In genomic region chr3:69031635-69032034, GRCh38 we compare ENCODE assay signal across 20 cellular contexts. TPM values are rescaled to one million over a fixed set of nuclear protein-coding genes. Genes with fewer than 3 reads are reported as not detected.
A peak's percentile ranks its signal among the peaks of the same experiment; 100 is the strongest.
DNase-seq lines count a peak whose midpoint lies in the region; ATAC-seq and TF ChIP-seq lines count a peak whose summit lies in the region.
"Had no signal": no experiment of that assay in that cellular context is flagged by ENCODE, and none has a peak within 500 bp of the region (broad histone marks: within the 10 kb centered on the region; RNA-seq: fewer than 3 reads in every experiment).

No MANE protein-coding gene starts in this region.

- no peaks in the 10 kb centered on the region for H3K9me3 Mint-ChIP-seq in activated T-cell treated with anti-CD3 and anti-CD28 coated beads, Interleukin-2, amount 50 U/mL, for 72 hours
- H3K9me3 Mint-ChIP-seq: CD14-positive monocyte had no signal

- DNase-seq in activated T-cell treated with anti-CD3 and anti-CD28 coated beads, Interleukin-2, amount 50 U/mL, for 72 hours, result no peak
- DNase-seq in activated T-cell treated with anti-CD3 and anti-CD28 coated beads, Interleukin-2, amount 50 U/mL, for 48 hours, result no peak
- peak; percentile 61 for DNase-seq in amniotic epithelial cell (ENCODE audit: low read depth)
- no peak for DNase-seq in foreskin keratinocyte
- DNase-seq in activated CD4-positive, alpha-beta T cell treated with anti-CD3 and anti-CD28 coated beads, Interleukin-2, amount 50 U/mL, for 4 hours, result no peak
- no peak for DNase-seq in SW 1271 (lab: John Stamatoyannopoulos, UW)
- DNase-seq in tibial artery, result no peak
- DNase-seq: DMS79, NCI-H1105, NCI-H2081, NCI-H2171 treated with DMSO at 0.1 percent for 48 hours, NCI-H446, NCI-H748 treated with DMSO at 0.1 percent for 48 hours, OCI-M1, RPMI8226, SIG-M5 had no signal

- no peak for ATAC-seq in activated T-cell treated with anti-CD3 and anti-CD28 coated beads, Interleukin-2, amount 50 U/mL, for 72 hours (replicated peaks in 1 of 2)
- no peak for ATAC-seq in foreskin keratinocyte
- ATAC-seq in GM18505 (IDR thresholded peaks at IDR 0.05; ENCODE audit: unreplicated experiment), result no peak
- ATAC-seq: HCT116 had no signal

- H3K36me3 ChIP-seq in tibial artery, result peaks cover 74 to 92% (median 79%) of the 10 kb centered on the region in 3 donors

- H3K27ac ChIP-seq in foreskin keratinocyte, result peak overlapping the region; percentile 97
- H3K27ac ChIP-seq in tibial artery, result no peak overlapping the region
- H3K27ac ChIP-seq: 22Rv1 had no signal

- intact Hi-C loops in tibial artery (cut with DNase I; ENCODE audit: low total_unique reads), result no loop called here

- no peaks in the 10 kb centered on the region for H3K27me3 Mint-ChIP-seq in activated T-cell treated with anti-CD3 and anti-CD28 coated beads, Interleukin-2, amount 50 U/mL, for 72 hours (ENCODE audit: low read depth)

- H3K4me3 ChIP-seq in tibial artery, result no peak overlapping the region

- H3K36me3 Mint-ChIP-seq in activated T-cell treated with anti-CD3 and anti-CD28 coated beads, Interleukin-2, amount 50 U/mL, for 72 hours (ENCODE audit: insufficient read depth in 2 of 2), result peaks cover 15 to 49% of the 10 kb centered on the region in 2 donors

- no peak overlapping the region for H3K4me3 Mint-ChIP-seq in activated T-cell treated with anti-CD3 and anti-CD28 coated beads, Interleukin-2, amount 50 U/mL, for 72 hours
- H3K4me3 Mint-ChIP-seq: CD14-positive monocyte had no signal

- H3K4me1 ChIP-seq in foreskin keratinocyte (peaks cover 25% of the 10 kb centered on the region), tibial artery (no peaks in the 10 kb centered on the region)

- no peak for TF ChIP-seq POLR2A in GM18505 (IDR thresholded peaks at IDR 0.05; ENCODE audit: borderline replicate concordance, extremely low read depth, insufficient read depth, insufficient read length)

- H3K4me1 Mint-ChIP-seq in activated T-cell treated with anti-CD3 and anti-CD28 coated beads, Interleukin-2, amount 50 U/mL, for 72 hours (ENCODE audit: low read depth), result peaks cover 23% of the 10 kb centered on the region

- H3K9me3 ChIP-seq in tibial artery, result no peaks in the 10 kb centered on the region

- peak overlapping the region; percentile 80 for H3K27ac Mint-ChIP-seq in activated T-cell treated with anti-CD3 and anti-CD28 coated beads, Interleukin-2, amount 50 U/mL, for 72 hours

- no peak for TF ChIP-seq CTCF in foreskin keratinocyte (conservative IDR thresholded peaks at IDR 0.05)
- no peak for TF ChIP-seq CTCF in tibial artery (IDR thresholded peaks at IDR 0.05)

- H3K27me3 ChIP-seq in foreskin keratinocyte (no peaks in the 10 kb centered on the region), tibial artery (no peaks in the 10 kb centered on the region)

RNA-seq across cellular contexts. Expression of gene EOGT, which starts 18.2 kb away (rescaled TPM):
- total RNA-seq in activated T-cell treated with anti-CD3 and anti-CD28 coated beads, Interleukin-2, amount 50 U/mL, for 72 hours, result 10 to 100 TPM; 16.8 to 23.7 TPM
- 45.8 and 78.0 TPM in 2 replicates for total RNA-seq in foreskin keratinocyte
- 16.0 and 21.5 TPM in 2 replicates for polyA plus RNA-seq in foreskin keratinocyte

RNA-seq across cellular contexts. Expression of gene TMF1, which starts 20.5 kb away (rescaled TPM):
- total RNA-seq in activated T-cell treated with anti-CD3 and anti-CD28 coated beads, Interleukin-2, amount 50 U/mL, for 72 hours, result 10 to 100 TPM; 32.2 to 41.9 TPM
- total RNA-seq in foreskin keratinocyte, result 23.6 and 29.2 TPM in 2 replicates
- polyA plus RNA-seq in foreskin keratinocyte, result 3.7 and 4.0 TPM in 2 replicates

RNA-seq across cellular contexts. Expression of gene UBA3, which starts 48.5 kb away (rescaled TPM):
- 10 to 100 TPM; 81.5 to 95.3 TPM for total RNA-seq in activated T-cell treated with anti-CD3 and anti-CD28 coated beads, Interleukin-2, amount 50 U/mL, for 72 hours
- total RNA-seq in foreskin keratinocyte, result 62.2 and 68.7 TPM in 2 replicates
- 40.9 and 43.7 TPM in 2 replicates for polyA plus RNA-seq in foreskin keratinocyte

RNA-seq across cellular contexts. Expression of gene ARL6IP5, which starts 53.1 kb away (rescaled TPM):
- total RNA-seq in activated T-cell treated with anti-CD3 and anti-CD28 coated beads, Interleukin-2, amount 50 U/mL, for 72 hours, result 100 to 1,000 TPM in 1 of 2 donors, 10 to 100 TPM in 1; 93.1 to 106 TPM
- 50.4 and 69.2 TPM in 2 replicates for total RNA-seq in foreskin keratinocyte
- 40.9 and 52.1 TPM in 2 replicates for polyA plus RNA-seq in foreskin keratinocyte
